8 cellular contexts compared by ENCODE assay signal in genomic region chr9:34458967-34459355, GRCh38. TPM values are rescaled to one million over a fixed set of nuclear protein-coding genes. Genes with fewer than 3 reads are reported as not detected.
A peak's percentile ranks its signal among the peaks of the same experiment; 100 is the strongest.
DNase-seq lines count a peak whose midpoint lies in the region; ATAC-seq and TF ChIP-seq lines count a peak whose summit lies in the region.

No MANE protein-coding gene starts in this region.

- no peaks in the 10 kb centered on the region for H3F3A ChIP-seq in OCI-LY1 (ENCODE audit: insufficient read depth, low read length)

- H3K4me2 ChIP-seq in OCI-LY1 (ENCODE audit: low read length) (peak overlapping the region; percentile 70), parathyroid adenoma (ENCODE audit: low read length) (peak overlapping the region; percentile 88)

- H3K9me2 ChIP-seq in OCI-LY1 (ENCODE audit: low read depth, low read length), result no peaks in the 10 kb centered on the region

- TF ChIP-seq CTCF in Calu3 (IDR thresholded peaks at IDR 0.05; ENCODE audit: unreplicated experiment) (no peak), OCI-LY1 (IDR thresholded peaks at IDR 0.05; ENCODE audit: low read length) (no peak), endodermal cell (conservative IDR thresholded peaks at IDR 0.05) (no peak), parathyroid adenoma (IDR thresholded peaks at IDR 0.05) (no peak)

- DNase-seq in Calu3 (no peak), endodermal cell (no peak), retina (no peak), NCI-H510A treated with DMSO at 0.1 percent for 48 hours (lab: John Stamatoyannopoulos, UW) (no peak)

- no peaks in the 10 kb centered on the region for H3K9me3 ChIP-seq in OCI-LY1 (ENCODE audit: low read length)
- no peaks in the 10 kb centered on the region for H3K9me3 ChIP-seq in endodermal cell (ENCODE audit: control insufficient read depth, low read length)
- H3K9me3 ChIP-seq in parathyroid adenoma (ENCODE audit: control insufficient read depth, low read length), result no peaks in the 10 kb centered on the region

- H3K27ac ChIP-seq in OCI-LY1 (ENCODE audit: low read depth, low read length, poor library complexity, severe bottlenecking) (no peak overlapping the region), endodermal cell (ENCODE audit: low read depth, low read length) (no peak overlapping the region), parathyroid adenoma (peak overlapping the region; percentile 8)

- 45 to 50% methylated on average over 11 of the region's 11 CpGs for WGBS in endodermal cell (ENCODE audit: insufficient coverage in 1 of 2, insufficient read length in 1 of 2), 2 experiments

- H3K36me3 Mint-ChIP-seq in Calu3 (ENCODE audit: insufficient read depth, unreplicated experiment) (peaks cover 27% of the 10 kb centered on the region), endodermal cell (ENCODE audit: low read depth) (no peaks in the 10 kb centered on the region)

- H3K4me1 Mint-ChIP-seq in Calu3 (ENCODE audit: low read depth, unreplicated experiment), result peaks cover 13% of the 10 kb centered on the region
- H3K4me1 Mint-ChIP-seq in endodermal cell, result peaks cover 31% of the 10 kb centered on the region

- H3K4me3 Mint-ChIP-seq in Calu3 (ENCODE audit: low read depth, unreplicated experiment) (peak overlapping the region; percentile 88), endodermal cell (peak overlapping the region; percentile 79)

- CTCF ChIA-PET in Calu3 (lab: Charles Lee), result no interaction called here

- intact Hi-C loops in Calu3 (cut with micrococcal nuclease; ENCODE audit: unreplicated experiment), result no loop called here

- H3K36me3 ChIP-seq in OCI-LY1 (ENCODE audit: insufficient read depth, low read length) (no peaks in the 10 kb centered on the region), endodermal cell (ENCODE audit: control insufficient read depth, insufficient read depth, low read length) (no peaks in the 10 kb centered on the region), parathyroid adenoma (ENCODE audit: control insufficient read depth, insufficient read depth, low read length) (no peaks in the 10 kb centered on the region)

- H3K79me2 ChIP-seq in OCI-LY1 (ENCODE audit: insufficient read depth, low read length), result no peaks in the 10 kb centered on the region
- peaks cover 8% of the 10 kb centered on the region for H3K79me2 ChIP-seq in parathyroid adenoma

- H4K20me1 ChIP-seq in OCI-LY1 (ENCODE audit: insufficient read depth, low read length), result no peaks in the 10 kb centered on the region

- H2AFZ ChIP-seq in OCI-LY1 (ENCODE audit: low read length) (no peak overlapping the region), parathyroid adenoma (peak overlapping the region; percentile 21)

- H3K4me3 ChIP-seq in OCI-LY1 (ENCODE audit: low read depth, low read length, poor library complexity, severe bottlenecking), result peak overlapping the region; percentile 50
- peak overlapping the region; percentile 70 for H3K4me3 ChIP-seq in endodermal cell (ENCODE audit: low read length)
- H3K4me3 ChIP-seq in parathyroid adenoma (ENCODE audit: low read depth, low read length), result peak overlapping the region; percentile 71

- BruUV-seq in Calu3 (replicated peaks; lab: Mats Ljungman, UMichigan), result no TSS peak

- H3K4me1 ChIP-seq in OCI-LY1 (ENCODE audit: insufficient read depth, low read length, severe bottlenecking), result peaks cover 17% of the 10 kb centered on the region
- H3K4me1 ChIP-seq in endodermal cell (ENCODE audit: control insufficient read depth, insufficient read depth, low read length), result no peaks in the 10 kb centered on the region
- H3K4me1 ChIP-seq in parathyroid adenoma, result no peaks in the 10 kb centered on the region

- H3K27me3 ChIP-seq in OCI-LY1 (ENCODE audit: insufficient read depth, low read length) (no peaks in the 10 kb centered on the region), endodermal cell (ENCODE audit: control insufficient read depth, insufficient read depth, low read length, poor library complexity, severe bottlenecking) (peaks cover 8% of the 10 kb centered on the region), parathyroid adenoma (ENCODE audit: control insufficient read depth, insufficient read depth, low read length) (no peaks in the 10 kb centered on the region)

- H3K27ac Mint-ChIP-seq in Calu3 (ENCODE audit: unreplicated experiment) (no peak overlapping the region), endodermal cell (peak overlapping the region; percentile 31)

- ATAC-seq in GM18861 (IDR thresholded peaks at IDR 0.05; ENCODE audit: unreplicated experiment) (no peak), GM21381 (IDR thresholded peaks at IDR 0.05; ENCODE audit: unreplicated experiment) (no peak)

- no peak overlapping the region; the same call in 1 of the 2 replicates for H3K9ac ChIP-seq in OCI-LY1 (ENCODE audit: low read length)
- no peak overlapping the region for H3K9ac ChIP-seq in endodermal cell (ENCODE audit: extremely low read depth, low read length, poor library complexity, severe bottlenecking)
- no peak overlapping the region for H3K9ac ChIP-seq in parathyroid adenoma

- H3K27me3 Mint-ChIP-seq in Calu3 (ENCODE audit: unreplicated experiment), result peaks cover 37% of the 10 kb centered on the region
- peaks cover 16% of the 10 kb centered on the region for H3K27me3 Mint-ChIP-seq in endodermal cell (ENCODE audit: insufficient read depth)

- H3K9me3 Mint-ChIP-seq in Calu3 (ENCODE audit: low read depth, unreplicated experiment) (no peaks in the 10 kb centered on the region), endodermal cell (no peaks in the 10 kb centered on the region)

RNA-seq across cellular contexts. Expression of gene DNAI1, which starts 0.4 kb away (rescaled TPM):
- total RNA-seq in Calu3 (2022) (not detected in 2 replicates), endodermal cell (1 to 10 TPM; 2.5 to 4.1 TPM)
- 3.0 TPM for polyA plus RNA-seq in endodermal cell (2013, experiment 1 of 2)
- polyA plus RNA-seq in endodermal cell (2013, experiment 2 of 2), result 1.5 TPM

RNA-seq across cellular contexts. Expression of gene FAM219A, which starts 0.6 kb away (rescaled TPM):
- total RNA-seq in Calu3 (2022) (10.3 and 13.1 TPM in 2 replicates), endodermal cell (10 to 100 TPM; 17.1 to 19.6 TPM)
- 20.6 TPM for polyA plus RNA-seq in endodermal cell (2013, experiment 1 of 2)
- 19.0 TPM for polyA plus RNA-seq in endodermal cell (2013, experiment 2 of 2)
